ENCODE assay signal across 7 cellular contexts in the genomic region with DNA sequence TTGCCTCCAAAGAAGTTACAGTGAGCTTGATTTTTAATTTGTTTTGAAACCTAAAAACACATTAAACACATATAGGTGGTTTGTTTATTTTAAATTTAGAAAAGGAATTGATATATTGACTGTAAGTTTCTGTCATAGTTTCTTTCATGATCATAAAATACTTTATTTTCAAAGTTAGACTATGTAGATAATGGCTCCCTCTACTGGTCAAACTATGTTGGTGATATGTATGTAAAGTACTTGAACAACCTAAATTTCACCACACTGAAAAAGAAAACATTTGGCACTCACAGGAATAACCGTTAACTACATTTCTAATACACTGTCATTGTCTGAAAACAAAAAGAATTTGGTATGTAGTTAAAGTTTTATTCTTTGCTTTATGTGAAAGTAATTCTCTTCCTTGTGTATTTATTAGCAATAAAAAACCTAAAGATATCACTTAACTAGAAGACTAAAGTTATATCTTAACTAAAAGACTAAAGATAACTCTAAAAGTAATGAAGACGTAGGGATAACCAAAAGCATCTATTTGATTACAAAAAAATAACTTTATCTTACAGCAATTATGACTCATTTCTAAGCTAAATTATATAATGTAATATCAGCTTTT.
DNase-seq lines count a peak whose midpoint lies in the region; ATAC-seq and TF ChIP-seq lines count a peak whose summit lies in the region.

No MANE protein-coding gene starts in this region.

- TF ChIP-seq CTCF in GM12875 (IDR thresholded peaks at IDR 0.05; ENCODE audit: borderline replicate concordance, insufficient read depth, low read depth, low read length) (peak; percentile 25; the same call in 1 of the 2 replicates), choroid plexus epithelial cell (conservative IDR thresholded peaks at IDR 0.05; ENCODE audit: low read depth, low read length) (peak; percentile 71), nephron progenitor cell (IDR thresholded peaks at IDR 0.05) (peak; percentile 84)

- peak; percentile 54 for DNase-seq in NCI-H748 (lab: John Stamatoyannopoulos, UW; ENCODE audit: unreplicated experiment)
- DNase-seq in choroid plexus epithelial cell (ENCODE audit: low read depth), result peak; percentile 68
- peak; percentile 8 for DNase-seq in nephron progenitor cell
- DNase-seq in NCI-H226, result no peak

- ATAC-seq in HG03060 (IDR thresholded peaks at IDR 0.05; ENCODE audit: low read depth, unreplicated experiment) (peak; percentile 70), HG03045 (IDR thresholded peaks at IDR 0.05; ENCODE audit: unreplicated experiment) (no peak)

- no peaks in the 10 kb centered on the region for H3K36me3 Mint-ChIP-seq in nephron progenitor cell (ENCODE audit: low read depth)

- no peaks in the 10 kb centered on the region for H3K9me3 Mint-ChIP-seq in nephron progenitor cell

- H3K27me3 Mint-ChIP-seq in nephron progenitor cell (ENCODE audit: low read depth, poor library complexity), result no peaks in the 10 kb centered on the region

- H3K4me3 ChIP-seq in GM12875 (ENCODE audit: low read depth, low read length) (no peak overlapping the region), choroid plexus epithelial cell (ENCODE audit: low read depth, low read length) (no peak overlapping the region)

- H3K4me3 Mint-ChIP-seq in nephron progenitor cell, result no peak overlapping the region

- H3K4me1 Mint-ChIP-seq in nephron progenitor cell, result no peaks in the 10 kb centered on the region

- no peak overlapping the region for H3K27ac Mint-ChIP-seq in nephron progenitor cell

Comparison
In these comparisons a context has a peak if more than half of its experiments do, and no peak if none do; other contexts are left out.
1. CTCF ChIP-seq: peak in every context shown above with its lines; median percentile 84 in nephron progenitor cell; 71 in choroid plexus epithelial cell; 25 in GM12875.